ENCODE assay signal across 15 cellular contexts in the genomic region with DNA sequence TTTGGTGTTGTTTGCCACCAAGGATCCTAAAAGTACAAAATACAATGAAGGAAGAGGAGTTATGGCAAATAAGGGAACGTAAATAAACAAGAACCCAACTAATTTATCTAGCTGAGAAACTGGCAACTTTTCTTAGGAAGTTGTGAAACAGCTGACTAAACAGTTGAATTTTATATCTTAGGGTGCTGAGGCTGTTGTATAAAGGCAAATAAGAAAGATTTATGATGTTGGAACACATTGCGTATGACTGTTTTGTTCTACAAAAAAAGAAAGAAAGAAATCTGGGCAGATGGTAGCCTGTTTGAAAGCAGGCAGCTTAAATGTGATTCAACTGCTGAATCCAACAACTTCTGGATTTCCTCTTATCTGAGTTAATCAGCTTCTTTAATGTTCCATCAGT.
A peak's percentile ranks its signal among the peaks of the same experiment; 100 is the strongest.
DNase-seq lines count a peak whose midpoint lies in the region; FAIRE-seq and TF ChIP-seq lines count a peak whose summit lies in the region.
"Had no signal": no experiment of that assay in that cellular context is flagged by ENCODE, and none has a peak within 500 bp of the region (broad histone marks: within the 10 kb centered on the region; RNA-seq: fewer than 3 reads in every experiment).

No MANE protein-coding gene starts in this region.

- H3K79me1 ChIP-seq in mesenchymal stem cell (replicated peaks; ENCODE audit: low read length, poor library complexity, severe bottlenecking), result no peaks in the 10 kb centered on the region

- H2BK120ac ChIP-seq in mesenchymal stem cell (ENCODE audit: low read depth, low read length), result no peak overlapping the region

- no peak overlapping the region for H2BK15ac ChIP-seq in mesenchymal stem cell (ENCODE audit: low read depth, poor library complexity, severe bottlenecking)

- no peak overlapping the region for H2AFZ ChIP-seq in mesenchymal stem cell (ENCODE audit: low read depth, low read length)

- H3K27me3 ChIP-seq in mesenchymal stem cell (ENCODE audit: control insufficient read depth in 1 of 2, insufficient read depth in 1 of 2, low read length in 2 of 2), result no peaks in the 10 kb centered on the region

- H3K4me3 ChIP-seq in AG10803 (ENCODE audit: low read length) (no peak overlapping the region), mesenchymal stem cell (ENCODE audit: insufficient read depth in 1 of 2, low read depth in 1 of 2, low read length in 2 of 2) (no peak overlapping the region)
- H3K4me3 ChIP-seq: A549 had no signal

- H4K91ac ChIP-seq in mesenchymal stem cell (ENCODE audit: low read length), result no peak overlapping the region

- H3K4ac ChIP-seq in mesenchymal stem cell (ENCODE audit: low read depth in 1 of 2, low read length in 2 of 2), result no peak overlapping the region

- H3K9me3 ChIP-seq in mesenchymal stem cell (ENCODE audit: control insufficient read depth, low read length), result no peaks in the 10 kb centered on the region
- H3K9me3 ChIP-seq: A549 had no signal

- H3K9ac ChIP-seq in mesenchymal stem cell (ENCODE audit: low read length), result no peak overlapping the region

- H3K14ac ChIP-seq in mesenchymal stem cell (ENCODE audit: low read length in 2 of 2), result no peak overlapping the region

- FAIRE-seq in HTR-8/SVneo (lab: Jason Lieb, UNC), result no peak
- FAIRE-seq: A549, GM19239 had no signal

- H3K36me3 ChIP-seq in mesenchymal stem cell (ENCODE audit: control insufficient read depth in 1 of 2, insufficient read depth in 2 of 2, low read depth in 1 of 2, low read length in 2 of 2), result no peaks in the 10 kb centered on the region

- no peak overlapping the region for H2BK5ac ChIP-seq in mesenchymal stem cell (ENCODE audit: low read depth, low read length, poor library complexity, severe bottlenecking)

- no peak overlapping the region for H2AK5ac ChIP-seq in mesenchymal stem cell (ENCODE audit: low read length, severe bottlenecking)

- DNase-seq in AG10803 (ENCODE audit: low read depth) (peak; percentile 36), amniotic epithelial cell (ENCODE audit: low read depth) (peak; percentile 85), mesenchymal stem cell (peak; percentile 23), stromal cell of bone marrow (ENCODE audit: low read depth) (peak; percentile 36), NCI-H1092 (lab: John Stamatoyannopoulos, UW) (no peak), NAMALWA (ENCODE audit: low spot score) (no peak), HTR-8/SVneo (ENCODE audit: insufficient read length, low spot score) (no peak), ecto neural progenitor cell (ENCODE audit: low spot score) (no peak)
- DNase-seq: Calu3; CD4-positive, CD25-positive, alpha-beta regulatory T cell; DMS79; NCI-H1092 treated with DMSO at 0.1 percent for 48 hours; NCI-H187 had no signal

- H3K18ac ChIP-seq in mesenchymal stem cell (ENCODE audit: low read depth in 1 of 2, low read length in 2 of 2), result no peak overlapping the region

- no peak for TF ChIP-seq CTCF in AG10803 (conservative IDR thresholded peaks at IDR 0.05; ENCODE audit: low read length)

- no peak overlapping the region for H2BK12ac ChIP-seq in mesenchymal stem cell (ENCODE audit: low read length in 2 of 2)

- H3K27ac ChIP-seq in mesenchymal stem cell (ENCODE audit: low read length, poor library complexity, severe bottlenecking), result no peak overlapping the region
- H3K27ac ChIP-seq: A549 had no signal

- H3K4me1 ChIP-seq in mesenchymal stem cell (ENCODE audit: control insufficient read depth, insufficient read depth, low read depth, low read length), result no peaks in the 10 kb centered on the region
- H3K4me1 ChIP-seq: A549 had no signal

- H3K23ac ChIP-seq in mesenchymal stem cell (ENCODE audit: low read length in 2 of 2), result no peak overlapping the region

- WGBS in mesenchymal stem cell, result 86% methylated on average over 1 of the region's 2 CpGs

- H4K8ac ChIP-seq in mesenchymal stem cell (ENCODE audit: low read length), result no peak overlapping the region

- no peak overlapping the region for H3K4me2 ChIP-seq in mesenchymal stem cell (ENCODE audit: low read length, poor library complexity, severe bottlenecking)
- H3K4me2 ChIP-seq: A549 had no signal

Comparison
In these comparisons a context has a peak if more than half of its experiments do, and no peak if none do; other contexts are left out.
1. DNase-seq: peak in AG10803 (single experiment), amniotic epithelial cell (single experiment), mesenchymal stem cell (single experiment) and stromal cell of bone marrow (single experiment); none in NCI-H1092 (single experiment), NAMALWA (single experiment), HTR-8/SVneo (single experiment) and ecto neural progenitor cell (single experiment).